Comparison of ENCODE assay signal across 16 cellular contexts in the genomic region with DNA sequence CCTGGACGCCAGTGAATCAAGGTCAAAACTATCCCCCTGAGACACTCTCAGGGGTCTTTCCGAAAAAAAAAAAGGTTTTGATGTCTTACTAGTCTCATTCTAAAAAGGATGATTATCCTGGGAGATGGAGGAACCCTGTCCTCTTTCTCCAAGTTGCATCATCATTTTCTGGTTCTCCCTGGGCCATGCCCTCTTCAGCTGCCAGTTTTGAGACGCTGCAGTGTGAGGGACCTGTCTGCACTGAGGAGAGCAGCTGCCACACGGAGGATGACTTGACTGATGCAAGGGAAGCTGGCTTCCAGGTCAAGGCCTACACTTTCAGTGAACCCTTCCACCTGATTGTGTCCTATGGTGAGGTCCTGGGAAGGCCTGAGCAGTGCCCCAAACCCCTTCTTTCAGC. TPM values are rescaled to one million over a fixed set of nuclear protein-coding genes. Genes with fewer than 3 reads are reported as not detected.
"Had no signal": no experiment of that assay in that cellular context is flagged by ENCODE, and none has a peak within 500 bp of the region (broad histone marks: within the 10 kb centered on the region; RNA-seq: fewer than 3 reads in every experiment).

No MANE protein-coding gene starts in this region.

- H3K9me3 ChIP-seq: ascending aorta, esophagus squamous epithelium, neutrophil had no signal

- H3K27me3 ChIP-seq: ascending aorta, foreskin keratinocyte had no signal

- H3K4me3 ChIP-seq: ascending aorta, esophagus squamous epithelium, lung had no signal

- H3K27ac ChIP-seq: ascending aorta, esophagus squamous epithelium, foreskin keratinocyte, neutrophil, WERI-Rb-1 had no signal

- DNase-seq: activated CD4-positive, alpha-beta T cell treated with anti-CD3 and anti-CD28 coated beads for 48 hours; activated CD8-positive, alpha-beta memory T cell treated with anti-CD3 and anti-CD28 coated beads, Interleukin-2, amount 50 U/mL, for 48 hours; activated CD8-positive, alpha-beta T cell treated with anti-CD3 and anti-CD28 coated beads, Interleukin-2, amount 10 ng/mL, durations not matched to agents 7 days and 5 days; activated naive CD8-positive, alpha-beta T cell treated with anti-CD3 and anti-CD28 coated beads, Interleukin-2, amount 10 ng/mL, durations not matched to agents 7 days and 5 days; esophagus squamous epithelium; foreskin keratinocyte; immature natural killer cell; left cardiac atrium; naive thymus-derived CD4-positive, alpha-beta T cell; retina; small intestine; WERI-Rb-1 had no signal

- H3K4me1 ChIP-seq: esophagus squamous epithelium had no signal

- H3K36me3 ChIP-seq: ascending aorta, esophagus squamous epithelium, neutrophil, WERI-Rb-1 had no signal

RNA-seq across cellular contexts. Expression of a gene that starts 3.5 kb away (rescaled TPM):
- total RNA-seq: activated CD8-positive, alpha-beta T cell treated with anti-CD3 and anti-CD28 coated beads, Interleukin-2, amount 10 ng/mL, durations not matched to agents 7 days and 5 days; ascending aorta had no signal

RNA-seq across cellular contexts. Expression of a gene that starts 10.8 kb away (rescaled TPM):
- total RNA-seq: ascending aorta had no signal

RNA-seq across cellular contexts. Expression of a gene that starts 47.6 kb away (rescaled TPM):
- total RNA-seq: activated CD8-positive, alpha-beta T cell treated with anti-CD3 and anti-CD28 coated beads, Interleukin-2, amount 10 ng/mL, durations not matched to agents 7 days and 5 days; bronchial epithelial cell; foreskin keratinocyte had no signal
